In the genomic region with DNA sequence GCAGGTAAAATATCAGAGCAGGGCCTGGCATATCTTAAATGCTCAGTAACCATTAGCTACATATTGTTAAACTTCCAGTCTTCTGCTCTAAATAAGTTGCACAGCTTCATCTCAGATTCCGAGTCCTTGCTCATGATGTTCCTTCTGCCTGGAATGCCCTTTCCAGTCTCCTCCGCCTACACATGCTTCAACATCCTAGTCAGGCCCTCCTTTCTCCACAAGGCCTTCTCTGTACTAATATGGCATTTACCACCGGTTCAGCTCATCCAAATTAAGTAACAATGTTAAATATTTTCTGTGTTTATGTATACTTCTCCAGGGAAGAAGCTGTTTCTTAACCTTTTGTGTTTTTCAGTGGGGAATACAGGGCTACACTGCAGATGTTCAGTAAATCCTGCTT, we compare ENCODE assay signal across 20 cellular contexts. TPM values are rescaled to one million over a fixed set of nuclear protein-coding genes. Genes with fewer than 3 reads are reported as not detected.
DNase-seq lines count a peak whose midpoint lies in the region; ATAC-seq, FAIRE-seq and TF ChIP-seq lines count a peak whose summit lies in the region.
"Had no signal": no experiment of that assay in that cellular context is flagged by ENCODE, and none has a peak within 500 bp of the region (broad histone marks: within the 10 kb centered on the region; RNA-seq: fewer than 3 reads in every experiment).

No MANE protein-coding gene starts in this region.

- no peaks in the 10 kb centered on the region for H3K36me3 ChIP-seq in adipocyte (ENCODE audit: control insufficient read depth, insufficient read depth, low read length, severe bottlenecking)
- no peaks in the 10 kb centered on the region for H3K36me3 ChIP-seq in testis (ENCODE audit: low read depth, missing control alignments)
- H3K36me3 ChIP-seq: BE2C had no signal

- H3K4me3 ChIP-seq in adipocyte (ENCODE audit: low read length): no peak overlapping the region
- H3K4me3 ChIP-seq in testis: no peak overlapping the region

- no peak overlapping the region for H3K9ac ChIP-seq in adipocyte (ENCODE audit: low read length)

- ATAC-seq in GM18907 (IDR thresholded peaks at IDR 0.05; ENCODE audit: unreplicated experiment): no peak
- ATAC-seq: CD8-positive, alpha-beta T cell had no signal

- DNase-seq in EH (ENCODE audit: low read depth): peak; percentile 68
- peak; percentile 61 for DNase-seq in adipocyte (ENCODE audit: low read depth)
- peak; percentile 40 for DNase-seq in fibroblast of peridontal ligament (ENCODE audit: extremely low read depth)
- DNase-seq in testis: peak; percentile 69
- DNase-seq in GM12892 (ENCODE audit: insufficient read length): no peak
- DNase-seq in AML-193 (lab: John Stamatoyannopoulos, UW): no peak
- DNase-seq: BE2C; CD8-positive, alpha-beta T cell; MV-4-11; NCI-H1417 treated with DMSO at 0.1 percent for 48 hours; NCI-H2029; NCI-H2171 treated with DMSO at 0.1 percent for 48 hours; NCI-H748 treated with DMSO at 0.1 percent for 48 hours; OCI-M1; SIG-M5 had no signal

- peak overlapping the region; percentile 39 to 48 for H3K27ac ChIP-seq in testis
- H3K27ac ChIP-seq: HL-60 had no signal

- no peaks in the 10 kb centered on the region for H3K9me3 ChIP-seq in adipocyte (ENCODE audit: control insufficient read depth, low read length)
- no peaks in the 10 kb centered on the region for H3K9me3 ChIP-seq in testis
- H3K9me3 ChIP-seq: BE2C had no signal

- H3K27me3 ChIP-seq in adipocyte (replicated peaks; ENCODE audit: control insufficient read depth, insufficient read depth, low read length): peaks cover 15% of the 10 kb centered on the region
- H3K27me3 ChIP-seq in testis: no peaks in the 10 kb centered on the region

- no peak for TF ChIP-seq CTCF in testis (IDR thresholded peaks at IDR 0.05)

- TF ChIP-seq POLR2A in testis (IDR thresholded peaks at IDR 0.05) (no peak), GM12892 (IDR thresholded peaks at IDR 0.05; ENCODE audit: low read depth, low read length) (no peak)

- intact Hi-C loops in testis (cut with DNase I; ENCODE audit: low total_unique reads): no loop called here

- 32 to 34% methylated on average over 3 of the region's 3 CpGs for WGBS in testis, 2 donors

- peaks cover 4% of the 10 kb centered on the region for H3K4me1 ChIP-seq in adipocyte (ENCODE audit: control insufficient read depth, insufficient read depth, low read length)
- peaks cover 41% of the 10 kb centered on the region for H3K4me1 ChIP-seq in testis

- no peak for FAIRE-seq in GM12892 (lab: Jason Lieb, UNC)
- FAIRE-seq: H54, HTR-8/SVneo had no signal

RNA-seq across cellular contexts. Expression of gene DHH, which starts 8.5 kb away (rescaled TPM):
- 100 to 1,000 TPM in 1 of 2 donors, 10 to 100 TPM in 1; 97.6 to 148 TPM for total RNA-seq in testis
- polyA plus RNA-seq in testis (ENCODE audit: insufficient read depth, low read depth, low replicate concordance): 40.0 TPM
- polyA plus RNA-seq in GM12892 (2012; ENCODE audit: missing spikeins): not detected
- total RNA-seq: RPMI7951 had no signal

RNA-seq across cellular contexts. Expression of gene RHEBL1, which starts 16.3 kb away (rescaled TPM):
- 1 to 10 TPM; 1.7 to 5.9 TPM for total RNA-seq in testis
- 1.5 TPM for polyA plus RNA-seq in testis (ENCODE audit: insufficient read depth, low read depth, low replicate concordance)
- 12.5 TPM for polyA plus RNA-seq in GM12892 (2012; ENCODE audit: missing spikeins)

RNA-seq across cellular contexts. Expression of gene LMBR1L, which starts 24.5 kb away (rescaled TPM):
- 100 to 1,000 TPM; 223 to 265 TPM for total RNA-seq in testis
- 178 TPM for polyA plus RNA-seq in testis (ENCODE audit: insufficient read depth, low read depth, low replicate concordance)
- polyA plus RNA-seq in GM12892 (2012; ENCODE audit: missing spikeins): 28.0 TPM

RNA-seq across cellular contexts. Expression of gene KMT2D, which starts 25.5 kb away (rescaled TPM):
- total RNA-seq in testis: 100 to 1,000 TPM; 148 to 169 TPM
- polyA plus RNA-seq in testis (ENCODE audit: insufficient read depth, low read depth, low replicate concordance): 67.1 TPM
- polyA plus RNA-seq in GM12892 (2012; ENCODE audit: missing spikeins): 15.8 TPM

RNA-seq across cellular contexts. Expression of gene TUBA1B, which starts 45.1 kb away (rescaled TPM):
- total RNA-seq in testis: 1,000 to 10,000 TPM in 1 of 2 donors, 100 to 1,000 TPM in 1; 642 to 1,178 TPM
- 894 TPM for polyA plus RNA-seq in testis (ENCODE audit: insufficient read depth, low read depth, low replicate concordance)
- 1,175 TPM for polyA plus RNA-seq in GM12892 (2012; ENCODE audit: missing spikeins)

Comparison
In these comparisons a context has a peak if more than half of its experiments do, and no peak if none do; other contexts are left out.
1. DNase-seq: peak in EH (single experiment), adipocyte (single experiment), fibroblast of peridontal ligament (single experiment) and testis (single experiment); none in GM12892 (single experiment) and AML-193 (0 of 2).